ENCODE assay signal across 12 cellular contexts in genomic region chr6:56808871-56809359, GRCh38.
A peak's percentile ranks its signal among the peaks of the same experiment; 100 is the strongest.
DNase-seq lines count a peak whose midpoint lies in the region; ATAC-seq and TF ChIP-seq lines count a peak whose summit lies in the region.
"Had no signal": no experiment of that assay in that cellular context is flagged by ENCODE, and none has a peak within 500 bp of the region (broad histone marks: within the 10 kb centered on the region; RNA-seq: fewer than 3 reads in every experiment).

No MANE protein-coding gene starts in this region.

- ATAC-seq in HG03520 (IDR thresholded peaks at IDR 0.05; ENCODE audit: unreplicated experiment) (peak; percentile 49), left lung (peak; percentile 93), HG02588 (IDR thresholded peaks at IDR 0.05; ENCODE audit: unreplicated experiment) (no peak), GM21360 (IDR thresholded peaks at IDR 0.05; ENCODE audit: unreplicated experiment) (no peak)
- ATAC-seq: activated naive CD4-positive, alpha-beta T cell treated with anti-CD3 and anti-CD28 coated beads, Interleukin-2, amount 50 U/mL, for 72 hours; gastroesophageal sphincter; stimulated activated memory B cell treated with anti-CD40 and anti-IgM and Interleukin-4, amounts not matched to agents 10 μg/mL and 1 μg/mL and 100 μg/mL, for 72 hours had no signal

- H3K27ac Mint-ChIP-seq in immature natural killer cell, result no peak overlapping the region
- H3K27ac Mint-ChIP-seq: activated naive CD4-positive, alpha-beta T cell treated with anti-CD3 and anti-CD28 coated beads, Interleukin-2, amount 50 U/mL, for 72 hours; stimulated activated memory B cell treated with anti-CD40 and anti-IgM and Interleukin-4, amounts not matched to agents 10 μg/mL and 1 μg/mL and 100 μg/mL, for 72 hours had no signal

- no peaks in the 10 kb centered on the region for H3K36me3 Mint-ChIP-seq in immature natural killer cell
- H3K36me3 Mint-ChIP-seq: activated naive CD4-positive, alpha-beta T cell treated with anti-CD3 and anti-CD28 coated beads, Interleukin-2, amount 50 U/mL, for 72 hours; stimulated activated memory B cell treated with anti-CD40 and anti-IgM and Interleukin-4, amounts not matched to agents 10 μg/mL and 1 μg/mL and 100 μg/mL, for 72 hours had no signal

- H3K27me3 Mint-ChIP-seq in immature natural killer cell (ENCODE audit: low read depth in 3 of 3), result peaks cover 0 to 2% (median 2%) of the 10 kb centered on the region in 3 donors
- H3K27me3 Mint-ChIP-seq: stimulated activated memory B cell treated with anti-CD40 and anti-IgM and Interleukin-4, amounts not matched to agents 10 μg/mL and 1 μg/mL and 100 μg/mL, for 72 hours had no signal

- intact Hi-C loops in left lung (cut with DNase I), result no loop called here

- TF ChIP-seq CTCF in left lung (IDR thresholded peaks at IDR 0.05), result no peak

- H3K4me3 Mint-ChIP-seq in immature natural killer cell, result no peak overlapping the region
- H3K4me3 Mint-ChIP-seq: stimulated activated memory B cell treated with anti-CD40 and anti-IgM and Interleukin-4, amounts not matched to agents 10 μg/mL and 1 μg/mL and 100 μg/mL, for 72 hours had no signal

- DNase-seq in DMS 273 (lab: John Stamatoyannopoulos, UW; ENCODE audit: unreplicated experiment) (peak; percentile 88), SW 1271 (lab: John Stamatoyannopoulos, UW) (peak; percentile 17 to 39), left lung (no peak), immature natural killer cell (no peak)
- DNase-seq in effector memory CD4-positive, alpha-beta T cell, result no peak
- DNase-seq: posterior cingulate gyrus had no signal

- H3K27ac ChIP-seq in left lung, result no peak overlapping the region
- H3K27ac ChIP-seq in effector memory CD4-positive, alpha-beta T cell (ENCODE audit: insufficient read depth, low read length, poor library complexity, severe bottlenecking), result no peak overlapping the region
- H3K27ac ChIP-seq: gastroesophageal sphincter had no signal

- no peaks in the 10 kb centered on the region for H3K4me1 Mint-ChIP-seq in immature natural killer cell
- H3K4me1 Mint-ChIP-seq: stimulated activated memory B cell treated with anti-CD40 and anti-IgM and Interleukin-4, amounts not matched to agents 10 μg/mL and 1 μg/mL and 100 μg/mL, for 72 hours had no signal

- no peaks in the 10 kb centered on the region for H3K9me3 ChIP-seq in left lung
- H3K9me3 ChIP-seq in effector memory CD4-positive, alpha-beta T cell (ENCODE audit: control insufficient read depth, low read length), result no peaks in the 10 kb centered on the region
- H3K9me3 ChIP-seq: gastroesophageal sphincter had no signal

- no peak overlapping the region for H3K4me3 ChIP-seq in left lung
- no peak overlapping the region for H3K4me3 ChIP-seq in effector memory CD4-positive, alpha-beta T cell (ENCODE audit: insufficient read depth, low read depth, low read length, poor library complexity, severe bottlenecking)
- H3K4me3 ChIP-seq: gastroesophageal sphincter had no signal

- no peaks in the 10 kb centered on the region for H3K36me3 ChIP-seq in left lung
- H3K36me3 ChIP-seq in effector memory CD4-positive, alpha-beta T cell (ENCODE audit: control insufficient read depth, insufficient read depth, low read length), result no peaks in the 10 kb centered on the region
- H3K36me3 ChIP-seq: gastroesophageal sphincter had no signal

- no peaks in the 10 kb centered on the region for H3K9me3 Mint-ChIP-seq in immature natural killer cell
- H3K9me3 Mint-ChIP-seq: activated naive CD4-positive, alpha-beta T cell treated with anti-CD3 and anti-CD28 coated beads, Interleukin-2, amount 50 U/mL, for 72 hours; stimulated activated memory B cell treated with anti-CD40 and anti-IgM and Interleukin-4, amounts not matched to agents 10 μg/mL and 1 μg/mL and 100 μg/mL, for 72 hours had no signal

- H3K27me3 ChIP-seq in left lung, result no peaks in the 10 kb centered on the region
- H3K27me3 ChIP-seq in effector memory CD4-positive, alpha-beta T cell (replicated peaks; ENCODE audit: control insufficient read depth, insufficient read depth, low read length, poor library complexity, severe bottlenecking), result no peaks in the 10 kb centered on the region
- H3K27me3 ChIP-seq: gastroesophageal sphincter had no signal

- peaks cover 0 to 3% of the 10 kb centered on the region in 2 donors for H3K4me1 ChIP-seq in left lung
- H3K4me1 ChIP-seq in effector memory CD4-positive, alpha-beta T cell (ENCODE audit: control insufficient read depth, insufficient read depth, low read length, poor library complexity, severe bottlenecking), result no peaks in the 10 kb centered on the region

Comparison
In these comparisons a context has a peak if more than half of its experiments do, and no peak if none do; other contexts are left out.
1. DNase-seq: peak in DMS 273 (single experiment) and SW 1271 (2 of 2); none in left lung (0 of 2), effector memory CD4-positive, alpha-beta T cell (0 of 3) and immature natural killer cell (0 of 3).
2. ATAC-seq: peak in HG03520 (single experiment) and left lung (single experiment); none in HG02588 (single experiment) and GM21360 (single experiment).